Comparison of ENCODE assay signal across 9 cellular contexts in the genomic region with DNA sequence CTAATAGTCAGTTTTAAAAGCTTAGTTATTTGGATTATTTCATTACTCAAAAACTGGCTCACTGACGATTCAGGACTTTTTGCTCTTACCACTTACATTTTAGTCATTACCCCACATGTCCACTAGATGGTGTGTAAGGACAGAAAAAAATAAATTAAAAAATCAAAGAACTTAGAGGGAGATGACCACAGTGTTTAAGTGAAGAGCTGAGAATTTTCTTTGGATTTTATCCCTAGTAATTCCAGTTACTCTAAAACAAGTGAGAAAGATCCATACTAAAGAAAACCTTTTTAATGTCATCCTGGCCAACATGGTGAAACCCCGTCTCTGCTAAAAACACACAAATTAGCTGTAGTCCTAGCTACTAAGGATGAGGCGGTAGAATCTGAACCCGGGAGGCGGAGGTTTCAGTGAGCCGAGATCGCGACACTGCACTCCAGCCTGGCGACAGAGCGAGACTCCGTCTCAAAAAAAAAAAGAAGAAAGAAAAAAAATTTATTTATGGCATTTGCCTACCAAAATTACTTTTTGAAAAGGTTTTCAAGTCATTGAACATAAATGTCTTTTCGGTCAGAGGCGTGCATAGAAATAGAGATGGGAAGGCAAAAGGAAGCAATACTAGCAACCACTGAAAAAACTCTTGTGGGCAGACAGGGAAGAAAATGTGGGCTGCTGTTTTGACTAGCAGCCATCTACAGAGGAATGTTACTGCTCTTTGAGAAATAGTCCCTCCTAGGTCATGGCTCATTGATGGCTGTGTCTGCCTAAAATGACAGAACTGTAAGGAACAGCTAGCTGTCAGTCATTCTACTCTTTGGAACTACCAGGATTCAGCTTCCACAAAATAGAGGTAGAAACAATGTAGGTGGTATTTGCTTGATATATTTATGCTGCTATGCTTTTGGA. TPM values are rescaled to one million over a fixed set of nuclear protein-coding genes. Genes with fewer than 3 reads are reported as not detected.
DNase-seq lines count a peak whose midpoint lies in the region; ATAC-seq, FAIRE-seq and TF ChIP-seq lines count a peak whose summit lies in the region.
"Had no signal": no experiment of that assay in that cellular context is flagged by ENCODE, and none has a peak within 500 bp of the region (broad histone marks: within the 10 kb centered on the region; RNA-seq: fewer than 3 reads in every experiment).

No MANE protein-coding gene starts in this region.

- peak; percentile 53 for ATAC-seq in activated CD8-positive, alpha-beta memory T cell treated with anti-CD3 and anti-CD28 coated beads, Interleukin-2, amount 10 ng/mL, durations not matched to agents 7 days and 5 days
- peak; percentile 76 for ATAC-seq in GM19467 (IDR thresholded peaks at IDR 0.05; ENCODE audit: unreplicated experiment)
- ATAC-seq in HG03460 (IDR thresholded peaks at IDR 0.05; ENCODE audit: unreplicated experiment): peak; percentile 71

- POLR2A ChIA-PET in RWPE1 (lab: Yijun Ruan, JAX; ENCODE audit: low non-redundant PET): no interaction called here

- CTCF ChIA-PET in activated CD8-positive, alpha-beta memory T cell treated with anti-CD3 and anti-CD28 coated beads, Interleukin-2, amount 10 ng/mL, durations not matched to agents 7 days and 5 days (lab: Charles Lee): interaction anchor here (0.6 to 3.4 kb wide), 6 partner anchors 8 to 111 kb away, joined by 3 to 30 read pairs (median 4); no protein-coding TSS in a partner anchor
- CTCF ChIA-PET in RWPE1 (lab: Yijun Ruan, JAX): interaction anchor here (0.6 to 1.2 kb wide), 9 partner anchors 9 to 375 kb away, joined by 3 to 12 read pairs (median 3); no protein-coding TSS in a partner anchor

- H3K9me3 Mint-ChIP-seq in activated CD8-positive, alpha-beta memory T cell treated with anti-CD3 and anti-CD28 coated beads, Interleukin-2, amount 10 ng/mL, durations not matched to agents 7 days and 5 days (ENCODE audit: low read depth): no peaks in the 10 kb centered on the region
- peaks cover 7% of the 10 kb centered on the region for H3K9me3 Mint-ChIP-seq in mesothelial cell of epicardium

- no peak overlapping the region for H3K27ac ChIP-seq in RWPE1

- H3K4me3 Mint-ChIP-seq in activated CD8-positive, alpha-beta memory T cell treated with anti-CD3 and anti-CD28 coated beads, Interleukin-2, amount 10 ng/mL, durations not matched to agents 7 days and 5 days: peak overlapping the region; percentile 10
- H3K4me3 Mint-ChIP-seq in mesothelial cell of epicardium: peak overlapping the region; percentile 78

- H3K27ac Mint-ChIP-seq in activated CD8-positive, alpha-beta memory T cell treated with anti-CD3 and anti-CD28 coated beads, Interleukin-2, amount 10 ng/mL, durations not matched to agents 7 days and 5 days: no peak overlapping the region
- H3K27ac Mint-ChIP-seq in mesothelial cell of epicardium: peak overlapping the region; percentile 32

- peak; percentile 75 for TF ChIP-seq CTCF in RWPE1 (conservative IDR thresholded peaks at IDR 0.05; ENCODE audit: low read depth)
- TF ChIP-seq CTCF in mesothelial cell of epicardium (IDR thresholded peaks at IDR 0.05; ENCODE audit: unreplicated experiment): peak; percentile 91

- no peak for DNase-seq in activated CD8-positive, alpha-beta memory T cell treated with anti-CD3 and anti-CD28 coated beads, Interleukin-2, amount 10 ng/mL, durations not matched to agents 7 days and 5 days
- no peak for DNase-seq in activated CD8-positive, alpha-beta memory T cell treated with anti-CD3 and anti-CD28 coated beads, Interleukin-2, amount 50 U/mL, for 4 hours
- DNase-seq in RWPE1 (ENCODE audit: low spot score) (peak; percentile 55), mesothelial cell of epicardium (ENCODE audit: low spot score in 2 of 2, unreplicated experiment in 2 of 2) (no peak)
- no peak for DNase-seq in activated effector memory CD4-positive, alpha-beta T cell treated with anti-CD3 and anti-CD28 coated beads, Interleukin-2, amount 50 U/mL, for 16 hours

- H3K36me3 Mint-ChIP-seq in activated CD8-positive, alpha-beta memory T cell treated with anti-CD3 and anti-CD28 coated beads, Interleukin-2, amount 10 ng/mL, durations not matched to agents 7 days and 5 days: peaks cover 3% of the 10 kb centered on the region
- no peaks in the 10 kb centered on the region for H3K36me3 Mint-ChIP-seq in mesothelial cell of epicardium

- FAIRE-seq in endometrium (lab: Jason Lieb, UNC): peak; percentile 96

- peaks cover 8% of the 10 kb centered on the region for H3K27me3 Mint-ChIP-seq in activated CD8-positive, alpha-beta memory T cell treated with anti-CD3 and anti-CD28 coated beads, Interleukin-2, amount 10 ng/mL, durations not matched to agents 7 days and 5 days
- H3K27me3 Mint-ChIP-seq in mesothelial cell of epicardium (ENCODE audit: low read depth): no peaks in the 10 kb centered on the region

- peaks cover 10% of the 10 kb centered on the region for H3K4me1 Mint-ChIP-seq in activated CD8-positive, alpha-beta memory T cell treated with anti-CD3 and anti-CD28 coated beads, Interleukin-2, amount 10 ng/mL, durations not matched to agents 7 days and 5 days
- H3K4me1 Mint-ChIP-seq in mesothelial cell of epicardium: peaks cover 9% of the 10 kb centered on the region

RNA-seq across cellular contexts. Expression of a gene that starts 26.6 kb away (rescaled TPM):
- total RNA-seq in activated CD8-positive, alpha-beta memory T cell treated with anti-CD3 and anti-CD28 coated beads, Interleukin-2, amount 10 ng/mL, durations not matched to agents 7 days and 5 days: not detected
- not detected in 3 replicates for total RNA-seq in mesothelial cell of epicardium
- total RNA-seq: skeletal muscle tissue had no signal
